ENCODE assay signal across 11 cellular contexts in the genomic region with DNA sequence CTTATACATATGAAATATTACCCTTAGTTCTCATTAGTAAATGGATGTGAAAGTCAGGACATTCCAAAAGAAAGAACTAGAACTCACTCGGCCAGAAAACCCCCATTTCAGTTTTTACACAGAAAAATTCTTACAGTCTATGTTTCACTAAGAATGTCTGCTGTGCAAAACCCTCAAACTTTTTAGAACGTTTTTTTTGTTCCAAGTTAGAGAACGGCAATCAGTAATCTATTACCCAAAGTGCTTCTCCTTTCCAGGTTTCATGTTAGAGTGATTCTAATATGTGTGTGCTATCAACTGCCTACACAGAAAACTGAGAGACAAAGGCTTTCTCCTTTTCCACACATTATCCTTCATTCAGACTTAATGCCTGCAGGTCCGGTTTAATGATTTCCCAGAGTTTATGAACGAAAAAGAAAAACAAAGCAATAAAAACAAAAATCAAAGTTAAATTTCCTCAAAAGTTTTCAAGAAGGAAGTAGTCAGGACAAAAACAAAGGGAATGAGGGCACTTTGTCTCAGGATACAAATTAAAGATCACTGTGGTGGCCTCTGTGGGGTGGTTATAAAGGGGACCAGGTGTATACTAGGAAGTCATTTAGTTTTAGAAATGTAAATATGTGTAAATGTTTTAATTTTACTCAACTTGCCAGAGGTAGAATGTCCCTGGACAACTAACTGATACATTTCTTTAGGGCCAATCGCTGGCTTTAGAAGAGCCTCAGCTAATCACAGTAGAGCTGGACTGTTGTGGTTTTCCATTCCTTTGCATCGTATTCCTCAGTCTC. TPM values are rescaled to one million over a fixed set of nuclear protein-coding genes. Genes with fewer than 3 reads are reported as not detected.
DNase-seq lines count a peak whose midpoint lies in the region; ATAC-seq and TF ChIP-seq lines count a peak whose summit lies in the region.
"Had no signal": no experiment of that assay in that cellular context is flagged by ENCODE, and none has a peak within 500 bp of the region (broad histone marks: within the 10 kb centered on the region; RNA-seq: fewer than 3 reads in every experiment).

No MANE protein-coding gene starts in this region.

- H3K27me3 Mint-ChIP-seq in glutamatergic neuron (ENCODE audit: unreplicated experiment): no peaks in the 10 kb centered on the region
- H3K27me3 Mint-ChIP-seq: CD4-positive, alpha-beta T cell had no signal

- in situ Hi-C loops in GM13977 (cut with MboI; ENCODE audit: low pct_unique_long_range_greater_than_20kb, low sequenced_read_pairs, unreplicated experiment): no loop called here

- intact Hi-C loops in left lung (cut with DNase I): no loop called here

- H3K4me1 Mint-ChIP-seq in glutamatergic neuron (ENCODE audit: low read depth, unreplicated experiment): peaks cover 4% of the 10 kb centered on the region

- peak overlapping the region; percentile 20 to 45 for H3K27ac ChIP-seq in left lung

- DNase-seq in left lung (no peak), DMS53 (lab: John Stamatoyannopoulos, UW) (no peak), glutamatergic neuron (no peak), superior temporal gyrus (ENCODE audit: extremely low spot score) (no peak), GM13977 (ENCODE audit: low spot score) (no peak)
- DNase-seq: CD4-positive, alpha-beta T cell; hippocampal formation; NCI-H2227 treated with DMSO at 0.1 percent for 48 hours had no signal

- H3K4me1 ChIP-seq in left lung: peaks cover 0 to 4% of the 10 kb centered on the region in 2 donors

- TF ChIP-seq CTCF in left lung (IDR thresholded peaks at IDR 0.05) (no peak), glutamatergic neuron (IDR thresholded peaks at IDR 0.05; ENCODE audit: partially characterized antibody, unreplicated experiment) (no peak), GM13977 (IDR thresholded peaks at IDR 0.05; ENCODE audit: extremely low read depth, insufficient read depth, missing control alignments) (no peak)

- ATAC-seq in GM18508 (IDR thresholded peaks at IDR 0.05; ENCODE audit: insufficient read depth, unreplicated experiment): peak; percentile 53
- ATAC-seq in GM21786 (IDR thresholded peaks at IDR 0.05; ENCODE audit: unreplicated experiment): peak; percentile 63
- ATAC-seq in HG03521 (IDR thresholded peaks at IDR 0.05; ENCODE audit: unreplicated experiment): peak; percentile 58
- no peak for ATAC-seq in left lung

- H3K36me3 Mint-ChIP-seq in glutamatergic neuron (ENCODE audit: unreplicated experiment): no peaks in the 10 kb centered on the region

- no peaks in the 10 kb centered on the region for H3K9me3 ChIP-seq in left lung

- no peak overlapping the region for H3K4me3 ChIP-seq in left lung

- no peak overlapping the region for H3K4me3 Mint-ChIP-seq in glutamatergic neuron (ENCODE audit: unreplicated experiment)
- H3K4me3 Mint-ChIP-seq: CD4-positive, alpha-beta T cell had no signal

- no peak overlapping the region for H3K27ac Mint-ChIP-seq in glutamatergic neuron (ENCODE audit: unreplicated experiment)
- H3K27ac Mint-ChIP-seq: CD4-positive, alpha-beta T cell had no signal

- no peaks in the 10 kb centered on the region for H3K27me3 ChIP-seq in left lung

- H3K9me3 Mint-ChIP-seq in glutamatergic neuron (ENCODE audit: unreplicated experiment): peaks cover 1% of the 10 kb centered on the region
- H3K9me3 Mint-ChIP-seq: CD4-positive, alpha-beta T cell had no signal

- no peaks in the 10 kb centered on the region for H3K36me3 ChIP-seq in left lung

RNA-seq across cellular contexts. Expression of gene SESN3, which starts 11.4 kb away (rescaled TPM):
- total RNA-seq in left lung (10 to 100 TPM; 45.0 to 80.7 TPM), glutamatergic neuron (ENCODE audit: unreplicated experiment) (213 TPM)
